ENCODE assay signal across 25 cellular contexts in genomic region chr12:104496336-104496735, GRCh38. TPM values are rescaled to one million over a fixed set of nuclear protein-coding genes. Genes with fewer than 3 reads are reported as not detected.
DNase-seq lines count a peak whose midpoint lies in the region; ATAC-seq, FAIRE-seq and TF ChIP-seq lines count a peak whose summit lies in the region.
"Had no signal": no experiment of that assay in that cellular context is flagged by ENCODE, and none has a peak within 500 bp of the region (broad histone marks: within the 10 kb centered on the region; RNA-seq: fewer than 3 reads in every experiment).

No MANE protein-coding gene starts in this region.

- no peaks in the 10 kb centered on the region for H3K27me3 Mint-ChIP-seq in activated T-helper 17 cell treated with anti-CD3 and anti-CD28 coated beads, Interleukin-2, amount 50 U/mL, for 72 hours
- no peaks in the 10 kb centered on the region for H3K27me3 Mint-ChIP-seq in natural killer cell (ENCODE audit: low read depth in 2 of 2)
- H3K27me3 Mint-ChIP-seq: activated B cell treated with CpG ODN at 0.5 μM for 24 hours; activated CD8-positive, alpha-beta T cell treated with anti-CD3 and anti-CD28 coated beads for 36 hours; progenitor cell of endocrine pancreas had no signal

- peak; percentile 22 for DNase-seq in NCI-H82 (lab: John Stamatoyannopoulos, UW)
- no peak for DNase-seq in NCI-H82 treated with DMSO at 0.1 percent for 48 hours (lab: John Stamatoyannopoulos, UW; ENCODE audit: unreplicated experiment)
- no peak for DNase-seq in GM19239 (ENCODE audit: insufficient read length, low spot score)
- DNase-seq in natural killer cell: no peak
- DNase-seq in kidney tubule cell (ENCODE audit: low spot score): no peak
- no peak for DNase-seq in NCI-H526 (lab: John Stamatoyannopoulos, UW)
- DNase-seq in stimulated activated CD4-positive, alpha-beta T cell treated with anti-CD3 and anti-CD28 coated beads, Interleukin-4, amount 100 ng/mL, for 1 hour: no peak
- DNase-seq: activated B cell treated with CpG ODN at 0.5 μM for 24 hours; activated CD8-positive, alpha-beta T cell treated with anti-CD3 and anti-CD28 coated beads for 36 hours; activated gamma-delta T cell treated with Interleukin-2 at 50 U/mL for 16 hours; DMS53; GF-D8; NCI-H1436; NCI-H446 treated with DMSO at 0.1 percent for 48 hours; Peyer's patch; transverse colon had no signal

- intact Hi-C loops in natural killer cell (cut with micrococcal nuclease): no loop called here

- no peaks in the 10 kb centered on the region for H3K9me3 Mint-ChIP-seq in activated T-helper 17 cell treated with anti-CD3 and anti-CD28 coated beads, Interleukin-2, amount 50 U/mL, for 72 hours
- H3K9me3 Mint-ChIP-seq in natural killer cell: no peaks in the 10 kb centered on the region
- H3K9me3 Mint-ChIP-seq: activated B cell treated with CpG ODN at 0.5 μM for 24 hours; activated CD8-positive, alpha-beta T cell treated with anti-CD3 and anti-CD28 coated beads for 36 hours; brain; GM23338 had no signal

- H3K36me3 Mint-ChIP-seq in activated T-helper 17 cell treated with anti-CD3 and anti-CD28 coated beads, Interleukin-2, amount 50 U/mL, for 72 hours (ENCODE audit: low read depth): peaks cover 5% of the 10 kb centered on the region
- no peaks in the 10 kb centered on the region for H3K36me3 Mint-ChIP-seq in natural killer cell

- H3K4me1 Mint-ChIP-seq in activated T-helper 17 cell treated with anti-CD3 and anti-CD28 coated beads, Interleukin-2, amount 50 U/mL, for 72 hours: peaks cover 62% of the 10 kb centered on the region
- peaks cover 81 to 87% of the 10 kb centered on the region in 2 donors for H3K4me1 Mint-ChIP-seq in natural killer cell

- H3K27ac Mint-ChIP-seq in activated T-helper 17 cell treated with anti-CD3 and anti-CD28 coated beads, Interleukin-2, amount 50 U/mL, for 72 hours: peak overlapping the region; percentile 93
- H3K27ac Mint-ChIP-seq in natural killer cell: peak overlapping the region; percentile 91 to 94
- H3K27ac Mint-ChIP-seq: activated B cell treated with CpG ODN at 0.5 μM for 24 hours, GM23338, progenitor cell of endocrine pancreas had no signal

- peak; percentile 28 for FAIRE-seq in GM19239 (lab: Jason Lieb, UNC)
- FAIRE-seq: colon, keratinocyte had no signal

- TF ChIP-seq CTCF in natural killer cell (IDR thresholded peaks at IDR 0.05): no peak

- peak overlapping the region; percentile 79 for H3K4me3 Mint-ChIP-seq in activated T-helper 17 cell treated with anti-CD3 and anti-CD28 coated beads, Interleukin-2, amount 50 U/mL, for 72 hours
- H3K4me3 Mint-ChIP-seq in natural killer cell: no peak overlapping the region
- H3K4me3 Mint-ChIP-seq: activated CD8-positive, alpha-beta T cell treated with anti-CD3 and anti-CD28 coated beads for 36 hours; brain; GM23338 had no signal

- ATAC-seq in activated T-helper 17 cell treated with anti-CD3 and anti-CD28 coated beads, Interleukin-2, amount 50 U/mL, for 72 hours (replicated peaks): no peak
- ATAC-seq in natural killer cell: no peak
- ATAC-seq: activated CD8-positive, alpha-beta T cell treated with anti-CD3 and anti-CD28 coated beads for 36 hours; esophagus mucosa; gastroesophageal sphincter; GM23338; K562 had no signal

RNA-seq across cellular contexts. Expression of gene CHST11, which starts 39.6 kb away (rescaled TPM):
- 10 to 100 TPM; 36.2 to 61.7 TPM for total RNA-seq in activated T-helper 17 cell treated with anti-CD3 and anti-CD28 coated beads, Interleukin-2, amount 50 U/mL, for 72 hours
- 100 to 1,000 TPM in 1 of 3 donors, 10 to 100 TPM in 2; 85.3 to 118 (median 96.1) TPM for total RNA-seq in natural killer cell
